Comparison of ENCODE assay signal across 8 cellular contexts in genomic region chr16:22007509-22008214, GRCh38.
DNase-seq lines count a peak whose midpoint lies in the region; ATAC-seq and TF ChIP-seq lines count a peak whose summit lies in the region.

TSS of gene MOSMO (plus strand) at chr16:22008111. CDS start at chr16:22008302, 191 bp downstream.

- peak within 1 kb of the TSS; percentile 80 for H3K27ac ChIP-seq in substantia nigra (ENCODE audit: low read depth, low read length, poor library complexity, severe bottlenecking)

- TF ChIP-seq POLR2A in Raji (IDR thresholded peaks at IDR 0.05; ENCODE audit: insufficient read depth, low read depth, low read length) = peak; percentile 49; the same call in 1 of the 2 replicates

- peak; percentile 60 for ATAC-seq in HG03457 (IDR thresholded peaks at IDR 0.05; ENCODE audit: unreplicated experiment)

- peak; percentile 17 to 68 for DNase-seq in NCI-H524 (lab: John Stamatoyannopoulos, UW)
- no peak for DNase-seq in NCI-H524 treated with DMSO at 0.1 percent for 48 hours (lab: John Stamatoyannopoulos, UW)
- peak; percentile 75 for DNase-seq in activated naive CD4-positive, alpha-beta T cell treated with Interleukin-2 at 50 U/mL for 16 hours
- peak; percentile 64 for DNase-seq in globus pallidus (ENCODE audit: low spot score)
- DNase-seq in nucleus accumbens (lab: John Stamatoyannopoulos, UW) = peak in 52 of 56 donors; percentile 15 to 92 (median 66)
- DNase-seq in substantia nigra (lab: John Stamatoyannopoulos, UW) = peak in 47 of 49 donors; percentile 17 to 92 (median 59)
